Comparison of ENCODE assay signal across 1 cellular context in genomic region chr2:119483896-119484718, GRCh38.
TF ChIP-seq lines count a peak whose summit lies in the region.

No MANE protein-coding gene starts in this region.

TF ChIP-seq in IMR-90, 13 proteins besides CTCF, POLR2A, EP300 and RAD21:
- no peak for TF ChIP-seq NFE2L2 (IDR thresholded peaks at IDR 0.05; ENCODE audit: low read depth, low read length)
- no peak for TF ChIP-seq SMC3 (IDR thresholded peaks at IDR 0.05; ENCODE audit: low read depth, low read length)
- no peak for TF ChIP-seq MAFK (IDR thresholded peaks at IDR 0.05; ENCODE audit: low read depth, low read length)
- TF ChIP-seq FOS (IDR thresholded peaks at IDR 0.05; ENCODE audit: low read depth, low read length) = no peak
- no peak for TF ChIP-seq BHLHE40 (IDR thresholded peaks at IDR 0.05; ENCODE audit: low read depth, low read length)
- TF ChIP-seq ELK1 (IDR thresholded peaks at IDR 0.05; ENCODE audit: borderline replicate concordance, low read depth, low read length) = no peak
- no peak for TF ChIP-seq MXI1 (IDR thresholded peaks at IDR 0.05; ENCODE audit: borderline replicate concordance, low read depth, low read length)
- no peak for TF ChIP-seq RFX5 (IDR thresholded peaks at IDR 0.05; ENCODE audit: low read depth, low read length)
- no peak for TF ChIP-seq CHD1 (IDR thresholded peaks at IDR 0.05; ENCODE audit: low read depth, low read length)
- TF ChIP-seq MAZ (IDR thresholded peaks at IDR 0.05; ENCODE audit: borderline replicate concordance, low read depth, low read length) = no peak
- no peak for TF ChIP-seq RCOR1 (IDR thresholded peaks at IDR 0.05; ENCODE audit: insufficient replicate concordance, low read length)
- no peak for TF ChIP-seq CEBPB (IDR thresholded peaks at IDR 0.05; ENCODE audit: low read depth, low read length)
- no peak for TF ChIP-seq USF2 (IDR thresholded peaks at IDR 0.05; ENCODE audit: low read depth, low read length)
